8 cellular contexts compared by ENCODE assay signal in genomic region chr2:231514225-231514950, GRCh38. TPM values are rescaled to one million over a fixed set of nuclear protein-coding genes. Genes with fewer than 3 reads are reported as not detected.
DNase-seq lines count a peak whose midpoint lies in the region; ATAC-seq and TF ChIP-seq lines count a peak whose summit lies in the region.

No MANE protein-coding gene starts in this region.

- H3K9me3 ChIP-seq in mucosa of rectum (ENCODE audit: control insufficient read depth in 2 of 2, low read length in 2 of 2): no peaks in the 10 kb centered on the region

- DNase-seq in DMS153 (lab: John Stamatoyannopoulos, UW): peak; percentile 94
- peak; percentile 97 for DNase-seq in OCI-M1 (lab: John Stamatoyannopoulos, UW)
- peak; percentile 96 for DNase-seq in activated T-cell treated with anti-CD3 and anti-CD28 coated beads, Interleukin-2, amount 50 U/mL, for 1 hour
- peak; percentile 99 to 100 for DNase-seq in erythroblast (lab: John Stamatoyannopoulos, UW)
- peak; percentile 93 to 97 for DNase-seq in stimulated activated CD8-positive, alpha-beta memory T cell treated with anti-CD3 and anti-CD28 coated beads, Interleukin-4, amount 100 ng/mL, for 4 hours (ENCODE audit: low read depth in 2 of 2, low spot score in 1 of 2)

- H3K4me1 Mint-ChIP-seq in IgD-negative memory B cell: peaks cover 8 to 12% (median 11%) of the 10 kb centered on the region in 3 donors

- no peaks in the 10 kb centered on the region for H3K36me3 ChIP-seq in mucosa of rectum (ENCODE audit: control insufficient read depth in 2 of 2, insufficient read depth in 2 of 2, low read length in 2 of 2)

- peak overlapping the region; percentile 87 to 96 (median 92) for H3K4me3 Mint-ChIP-seq in IgD-negative memory B cell

- peak overlapping the region; percentile 78 to 84 for H3K27ac ChIP-seq in mucosa of rectum (ENCODE audit: low read depth in 2 of 2, low read length in 2 of 2)

- peak overlapping the region; percentile 80 to 83 for H3K4me3 ChIP-seq in mucosa of rectum (ENCODE audit: low read length in 2 of 2)

- no peaks in the 10 kb centered on the region for H3K27me3 ChIP-seq in mucosa of rectum (ENCODE audit: control insufficient read depth in 2 of 2, insufficient read depth in 2 of 2, low read length in 2 of 2)

- TF ChIP-seq POLR2A in erythroblast (IDR thresholded peaks at IDR 0.05; ENCODE audit: low read length): peak; percentile 95

- H3K4me1 ChIP-seq in mucosa of rectum (ENCODE audit: control insufficient read depth in 2 of 2, insufficient read depth in 2 of 2, low read length in 2 of 2): peaks cover 2 to 5% of the 10 kb centered on the region in 2 donors

- H3K27me3 Mint-ChIP-seq in IgD-negative memory B cell: peaks cover 1% of the 10 kb centered on the region

- H3K9me3 Mint-ChIP-seq in IgD-negative memory B cell: no peaks in the 10 kb centered on the region

- peak overlapping the region; percentile 73 to 95 for H3K9ac ChIP-seq in mucosa of rectum (ENCODE audit: low read depth in 1 of 2, low read length in 2 of 2)

- no peaks in the 10 kb centered on the region for H3K36me3 Mint-ChIP-seq in IgD-negative memory B cell

- H3K27ac Mint-ChIP-seq in IgD-negative memory B cell: peak overlapping the region; percentile 89 to 98 (median 98)

- peak; percentile 99 for ATAC-seq in GM21576 (IDR thresholded peaks at IDR 0.05; ENCODE audit: unreplicated experiment)

RNA-seq across cellular contexts. Expression of gene NMUR1, which starts 15.9 kb away (rescaled TPM):
- 0.33 TPM for polyA plus RNA-seq in IgD-negative memory B cell

RNA-seq across cellular contexts. Expression of gene NCL, which starts 50.1 kb away (rescaled TPM):
- polyA plus RNA-seq in IgD-negative memory B cell: 523 TPM

Comparison
In these comparisons a context has a peak if more than half of its experiments do, and no peak if none do; other contexts are left out.
1. Peak in every context shown above with its lines: DNase-seq, ATAC-seq, H3K4me3 ChIP-seq and H3K27ac ChIP-seq.